ENCODE assay signal across 8 cellular contexts in the genomic region with DNA sequence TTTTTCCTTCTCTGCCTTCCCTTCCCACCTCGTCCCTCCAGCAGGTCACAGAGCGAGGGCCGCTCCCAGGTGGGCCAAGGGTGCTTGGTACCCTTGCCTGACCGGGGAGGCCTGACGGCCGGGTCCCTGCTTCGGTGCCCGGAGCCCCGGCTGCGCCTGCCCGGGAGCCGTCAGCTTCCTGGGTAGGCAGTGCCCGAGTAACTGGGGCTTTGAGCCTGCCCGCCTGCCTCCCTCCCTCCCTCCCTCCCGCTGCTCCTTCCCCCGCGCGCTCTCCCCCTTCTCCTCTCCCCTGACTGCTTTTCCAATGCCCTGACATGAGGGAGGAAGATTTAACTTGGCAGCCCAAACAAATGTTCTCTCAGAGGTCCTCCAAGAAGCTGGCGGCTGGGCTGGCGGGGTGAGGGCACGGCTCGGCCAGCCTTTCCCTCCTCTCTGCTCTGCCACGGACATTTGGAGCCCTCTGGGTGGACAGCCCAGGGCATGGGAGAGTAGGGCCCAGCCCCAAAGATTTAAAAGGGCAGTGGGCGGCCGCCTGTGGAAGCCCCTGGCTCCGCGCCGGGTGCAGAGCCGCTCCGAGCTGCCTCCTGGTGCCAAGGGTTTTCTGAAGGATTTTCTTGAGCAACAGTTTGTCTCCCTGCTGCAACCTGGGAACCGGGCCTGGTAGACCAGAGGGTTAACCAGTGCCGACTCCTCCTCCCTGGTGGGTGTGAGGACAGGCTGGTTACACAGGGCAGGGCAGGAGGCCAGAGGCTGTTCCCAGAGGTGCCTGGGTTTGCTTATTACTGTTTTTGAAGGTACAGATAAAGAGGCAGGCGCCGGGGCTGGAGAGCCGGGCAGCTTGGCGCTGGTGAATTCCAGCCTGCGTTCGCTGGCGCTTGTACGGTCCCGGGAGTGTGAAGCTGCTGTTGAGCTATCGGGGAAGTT. TPM values are rescaled to one million over a fixed set of nuclear protein-coding genes. Genes with fewer than 3 reads are reported as not detected.
DNase-seq lines count a peak whose midpoint lies in the region; ATAC-seq and TF ChIP-seq lines count a peak whose summit lies in the region.

No MANE protein-coding gene starts in this region.

- intact Hi-C loops in heart right ventricle (cut with DNase I): loop anchor here (1.0 to 10.0 kb wide), 14 partner anchors 41 to 1026 kb away; no protein-coding TSS in a partner anchor

- no peaks in the 10 kb centered on the region for H3K36me3 ChIP-seq in heart right ventricle
- H3K36me3 ChIP-seq in osteoblast (ENCODE audit: insufficient read depth, low read length): peaks cover 9% of the 10 kb centered on the region

- no peaks in the 10 kb centered on the region for H3K9me3 ChIP-seq in heart right ventricle
- H3K9me3 ChIP-seq in osteoblast (ENCODE audit: low read depth, low read length): no peaks in the 10 kb centered on the region

- 3 to 5% methylated on average over 41 to 42 of the region's 42 CpGs for WGBS in heart right ventricle, 2 donors

- H3K4me1 ChIP-seq in heart right ventricle (peaks cover 32 to 73% (median 58%) of the 10 kb centered on the region in 9 donors), osteoblast (ENCODE audit: insufficient read depth, low read length) (peaks cover 55% of the 10 kb centered on the region)

- peak; percentile 78 for DNase-seq in ACHN
- peak; percentile 21 for DNase-seq in GM12865 (ENCODE audit: low read depth)
- peak; percentile 44 for DNase-seq in NCI-H510A treated with DMSO at 0.1 percent for 48 hours (lab: John Stamatoyannopoulos, UW)
- peak; percentile 89 to 90 for DNase-seq in heart right ventricle
- DNase-seq in osteoblast (ENCODE audit: insufficient read length, low spot score, missing footprints): peak; percentile 99

- H3K27ac ChIP-seq in angular gyrus (ENCODE audit: low read depth, low read length) (peak overlapping the region; percentile 17), heart right ventricle (peak overlapping the region; percentile 97 to 100 (median 99)), osteoblast (ENCODE audit: low read depth, low read length) (peak overlapping the region; percentile 83)

- TF ChIP-seq CTCF in GM12865 (IDR thresholded peaks at IDR 0.05; ENCODE audit: insufficient read depth, low read depth, low read length, missing control alignments) (no peak), heart right ventricle (IDR thresholded peaks at IDR 0.05) (no peak), osteoblast (IDR thresholded peaks at IDR 0.05; ENCODE audit: extremely low read depth, low read depth, low read length) (no peak)

- peaks cover 54% of the 10 kb centered on the region for H4K20me1 ChIP-seq in osteoblast (ENCODE audit: insufficient read depth, low read length)

- no peaks in the 10 kb centered on the region for H3K27me3 ChIP-seq in heart right ventricle
- no peaks in the 10 kb centered on the region for H3K27me3 ChIP-seq in osteoblast (ENCODE audit: insufficient read depth, low read length)

- H3K4me2 ChIP-seq in osteoblast (ENCODE audit: insufficient read depth, low read length): peak overlapping the region; percentile 92

- H3K4me3 ChIP-seq in GM12865 (ENCODE audit: low read depth, low read length): peak overlapping the region; percentile 73
- peak overlapping the region; percentile 71 to 98 (median 92) for H3K4me3 ChIP-seq in heart right ventricle
- H3K4me3 ChIP-seq in osteoblast (ENCODE audit: insufficient read depth, low read length): peak overlapping the region; percentile 98

- no peak overlapping the region for H2AFZ ChIP-seq in osteoblast (ENCODE audit: low read length)

- ATAC-seq in heart right ventricle: peak; percentile 35 to 85 (median 71)
- no peak for ATAC-seq in HG03139 (IDR thresholded peaks at IDR 0.05; ENCODE audit: unreplicated experiment)
- no peak for ATAC-seq in GM18511 (IDR thresholded peaks at IDR 0.05; ENCODE audit: unreplicated experiment)

- in situ Hi-C loops in ACHN (cut with HindIII; ENCODE audit: low pct_ligation_motif_present, low pct_unique_long_range_greater_than_20kb, low sequenced_read_pairs): no loop called here

- H3K79me2 ChIP-seq in osteoblast (ENCODE audit: insufficient read depth, low read length): peaks cover 62% of the 10 kb centered on the region

RNA-seq across cellular contexts. Expression of gene ZMIZ1, which starts 2.1 kb away (rescaled TPM):
- total RNA-seq in heart right ventricle (10 to 100 TPM; 40.4 to 61.5 (median 50.8) TPM), osteoblast (40.9 and 50.4 TPM in 2 replicates)
- polyA plus RNA-seq in heart right ventricle: 10 to 100 TPM; 24.2 to 26.8 TPM

Comparison
In these comparisons a context has a peak if more than half of its experiments do, and no peak if none do; other contexts are left out.
1. DNase-seq: peak in every context shown above with its lines; median percentile 99 in osteoblast; 90 in heart right ventricle; 78 in ACHN; 44 in NCI-H510A treated with DMSO at 0.1 percent for 48 hours; 21 in GM12865.
2. H3K27ac ChIP-seq: peak in every context shown above with its lines; median percentile 99 in heart right ventricle; 83 in osteoblast; 17 in angular gyrus.
3. ATAC-seq: peak in heart right ventricle (8 of 8); none in HG03139 (single experiment) and GM18511 (single experiment).
4. Peak in every context shown above with its lines, with median percentiles within 50 percentile points of each other: H3K4me3 ChIP-seq.